In genomic region chr7:150374472-150374871, GRCh38 we compare ENCODE assay signal across 16 cellular contexts. TPM values are rescaled to one million over a fixed set of nuclear protein-coding genes. Genes with fewer than 3 reads are reported as not detected.
DNase-seq lines count a peak whose midpoint lies in the region; ATAC-seq and TF ChIP-seq lines count a peak whose summit lies in the region.
"Had no signal": no experiment of that assay in that cellular context is flagged by ENCODE, and none has a peak within 500 bp of the region (broad histone marks: within the 10 kb centered on the region; RNA-seq: fewer than 3 reads in every experiment).

No MANE protein-coding gene starts in this region.

- no peak for TF ChIP-seq EP300 in transverse colon (IDR thresholded peaks at IDR 0.05; ENCODE audit: low read depth)

- WGBS in heart right ventricle, 2 donors = 75 to 90% methylated on average over 5 of the region's 5 CpGs
- WGBS in transverse colon (ENCODE audit: low coverage in 1 of 2), 2 donors = 69 to 79% methylated on average over 5 of the region's 5 CpGs

- H3K36me3 ChIP-seq in cardiac muscle cell = peaks cover 16% of the 10 kb centered on the region
- peaks cover 0 to 57% (median 28%) of the 10 kb centered on the region in 9 donors for H3K36me3 ChIP-seq in heart right ventricle
- no peaks in the 10 kb centered on the region for H3K36me3 ChIP-seq in transverse colon

- TF ChIP-seq POLR2A in transverse colon (IDR thresholded peaks at IDR 0.05) = no peak

- in situ Hi-C loops in transverse colon (cut with MboI; ENCODE audit: low pct_ligation_motif_present in 1 of 4, low pct_unique_long_range_greater_than_20kb in 1 of 4, low sequenced_read_pairs in 3 of 4) = no loop called here
- in situ Hi-C loops in ACHN (cut with HindIII; ENCODE audit: low pct_ligation_motif_present, low pct_unique_long_range_greater_than_20kb, low sequenced_read_pairs) = no loop called here

- CTCF ChIA-PET in RWPE1 (lab: Yijun Ruan, JAX) = interaction anchor here (0.8 kb wide), 1 partner anchor 18 kb away, joined by 4 read pairs; no protein-coding TSS in a partner anchor

- H3K9me3 ChIP-seq in cardiac muscle cell (ENCODE audit: low read depth) = no peaks in the 10 kb centered on the region
- no peaks in the 10 kb centered on the region for H3K9me3 ChIP-seq in heart right ventricle
- H3K9me3 ChIP-seq in transverse colon = no peaks in the 10 kb centered on the region
- H3K9me3 ChIP-seq: adrenal gland, SJSA1 had no signal

- H3K27ac ChIP-seq in cardiac muscle cell (peak overlapping the region; percentile 92), heart right ventricle (peak overlapping the region in 2 of 10 donors; percentile 32 to 44), RWPE1 (peak overlapping the region; percentile 8; the same call in 1 of the 2 replicates), transverse colon (peak overlapping the region; percentile 93 to 99 (median 97))
- H3K27ac ChIP-seq: coronary artery, SJSA1 had no signal

- no peak overlapping the region for H3K4me3 ChIP-seq in cardiac muscle cell
- no peak overlapping the region for H3K4me3 ChIP-seq in heart right ventricle
- peak overlapping the region in 1 of 4 donors; percentile 70 for H3K4me3 ChIP-seq in transverse colon
- H3K4me3 ChIP-seq: adrenal gland, coronary artery, SJSA1, skin epidermis had no signal

- intact Hi-C loops in heart right ventricle (cut with DNase I) = no loop called here
- intact Hi-C loops in transverse colon (cut with DNase I; ENCODE audit: low total_unique reads) = no loop called here

- H3K4me1 ChIP-seq in cardiac muscle cell (ENCODE audit: low read depth) (peaks cover 44% of the 10 kb centered on the region), heart right ventricle (peaks cover 13 to 66% (median 37%) of the 10 kb centered on the region in 9 donors), transverse colon (peaks cover 27 to 89% (median 78%) of the 10 kb centered on the region in 4 donors)

- DNase-seq in cardiac muscle cell (ENCODE audit: low read depth in 1 of 2, low spot score in 1 of 2) = peak in 1 of 2 donors; percentile 61
- no peak for DNase-seq in heart right ventricle
- no peak for DNase-seq in RWPE1 (ENCODE audit: low spot score)
- DNase-seq in islet precursor cell = peak; percentile 94
- DNase-seq in transverse colon = no peak
- DNase-seq in OCI-M1 (lab: John Stamatoyannopoulos, UW) = no peak
- DNase-seq in NCI-H187 treated with DMSO at 0.1 percent for 48 hours (lab: John Stamatoyannopoulos, UW) = no peak
- DNase-seq in ACHN = no peak
- DNase-seq: left cardiac atrium, NCI-H1092 treated with DMSO at 0.1 percent for 48 hours, NCI-H2171 treated with DMSO at 0.1 percent for 48 hours had no signal

- POLR2A ChIA-PET in RWPE1 (lab: Yijun Ruan, JAX; ENCODE audit: low non-redundant PET) = no interaction called here

- H3K27me3 ChIP-seq in cardiac muscle cell (no peaks in the 10 kb centered on the region), heart right ventricle (no peaks in the 10 kb centered on the region), transverse colon (no peaks in the 10 kb centered on the region)
- H3K27me3 ChIP-seq: adrenal gland, SJSA1 had no signal

- TF ChIP-seq CTCF in cardiac muscle cell (IDR thresholded peaks at IDR 0.05; ENCODE audit: low read depth, low read length) (no peak), heart right ventricle (IDR thresholded peaks at IDR 0.05) (no peak), RWPE1 (conservative IDR thresholded peaks at IDR 0.05; ENCODE audit: low read depth) (no peak), transverse colon (IDR thresholded peaks at IDR 0.05) (no peak)

- no peak for ATAC-seq in heart right ventricle
- ATAC-seq: left cardiac atrium had no signal

RNA-seq across cellular contexts. Expression of gene ZNF775, which starts 4.7 kb away (rescaled TPM):
- total RNA-seq in cardiac muscle cell (31.7 and 34.3 TPM in 2 replicates), heart right ventricle (1 to 10 TPM; 1.9 to 4.7 (median 2.9) TPM), transverse colon (10 to 100 TPM in 3 of 4 donors, 1 to 10 TPM in 1; 8.9 to 75.2 (median 15.2) TPM)
- polyA plus RNA-seq in cardiac muscle cell (29.7 and 40.1 TPM in 2 replicates), heart right ventricle (1 to 10 TPM; 2.4 to 4.3 TPM)

RNA-seq across cellular contexts. Expression of gene REPIN1, which starts 5.8 kb away (rescaled TPM):
- total RNA-seq in cardiac muscle cell (222 and 270 TPM in 2 replicates), heart right ventricle (100 to 1,000 TPM in 8 of 10 donors, 10 to 100 TPM in 2; 88.7 to 132 (median 114) TPM), transverse colon (100 to 1,000 TPM; 182 to 414 (median 247) TPM)
- polyA plus RNA-seq in cardiac muscle cell (185 and 224 TPM in 2 replicates), heart right ventricle (10 to 100 TPM; 51.0 to 53.0 TPM)

RNA-seq across cellular contexts. Expression of gene RARRES2, which starts 33.0 kb away (rescaled TPM):
- total RNA-seq in cardiac muscle cell = 4.2 and 5.5 TPM in 2 replicates
- polyA plus RNA-seq in cardiac muscle cell = 5.7 and 8.3 TPM in 2 replicates
- 10 to 100 TPM in 7 of 10 donors, 1 to 10 TPM in 3; 6.7 to 25.8 (median 16.2) TPM for total RNA-seq in heart right ventricle
- 10 to 100 TPM; 25.6 to 33.0 TPM for polyA plus RNA-seq in heart right ventricle
- total RNA-seq in transverse colon = 100 to 1,000 TPM in 2 of 4 donors, 10 to 100 TPM in 2; 84.2 to 124 (median 102) TPM
- total RNA-seq: HT1080, SJSA1 had no signal

RNA-seq across cellular contexts. Expression of gene ACTR3C, which starts 51.1 kb away (rescaled TPM):
- 1.5 and 4.8 TPM in 2 replicates for total RNA-seq in cardiac muscle cell
- polyA plus RNA-seq in cardiac muscle cell = 2.2 and 2.4 TPM in 2 replicates
- total RNA-seq in heart right ventricle = 1 to 10 TPM; 2.6 to 7.0 (median 3.5) TPM
- 1 to 10 TPM; 2.7 to 3.5 TPM for polyA plus RNA-seq in heart right ventricle
- 10 to 100 TPM; 19.9 to 71.1 (median 42.7) TPM for total RNA-seq in transverse colon
- total RNA-seq: HT1080, SJSA1 had no signal

RNA-seq across cellular contexts. Expression of gene LRRC61, which starts 51.3 kb away (rescaled TPM):
- 34.0 and 34.5 TPM in 2 replicates for total RNA-seq in cardiac muscle cell
- polyA plus RNA-seq in cardiac muscle cell = 30.0 and 31.4 TPM in 2 replicates
- total RNA-seq in heart right ventricle = 1 to 10 TPM; 3.0 to 5.0 (median 3.9) TPM
- 1 to 10 TPM; 1.2 to 6.4 TPM for polyA plus RNA-seq in heart right ventricle
- 10 to 100 TPM in 3 of 4 donors, 1 to 10 TPM in 1; 1.4 to 55.4 (median 17.2) TPM for total RNA-seq in transverse colon
- total RNA-seq: HT1080, SJSA1 had no signal
